In genomic region chr20:38875170-38875993, GRCh38 we compare ENCODE assay signal across 1 cellular context.
TF ChIP-seq lines count a peak whose summit lies in the region.

No MANE protein-coding gene starts in this region.

TF ChIP-seq in SK-N-SH, 30 proteins besides CTCF, POLR2A, EP300 and RAD21 (continued from another document):
- TF ChIP-seq ZBTB33 (IDR thresholded peaks at IDR 0.05; ENCODE audit: borderline replicate concordance, low read depth) = no peak
- TF ChIP-seq JUND (IDR thresholded peaks at IDR 0.05) = no peak
- no peak for TF ChIP-seq IRF3 (IDR thresholded peaks at IDR 0.05; ENCODE audit: low read depth, low read length)
- no peak for TF ChIP-seq MAX (IDR thresholded peaks at IDR 0.05; ENCODE audit: low read depth)
- TF ChIP-seq RCOR1 (IDR thresholded peaks at IDR 0.05; ENCODE audit: low read length) = peak; percentile 77
- peak; percentile 74 for TF ChIP-seq MXI1 (IDR thresholded peaks at IDR 0.05; ENCODE audit: low read depth, low read length)
- TF ChIP-seq RFX5 (IDR thresholded peaks at IDR 0.05; ENCODE audit: low read length) = peak; percentile 50; the same call in 1 of the 2 replicates
- no peak for TF ChIP-seq FOSL2 (IDR thresholded peaks at IDR 0.05; ENCODE audit: borderline replicate concordance, low read depth)
- no peak for TF ChIP-seq YY1 (IDR thresholded peaks at IDR 0.05; ENCODE audit: low read depth)
- TF ChIP-seq CHD2 (IDR thresholded peaks at IDR 0.05; ENCODE audit: low read length, partially characterized antibody) = peak; percentile 61
- no peak for TF ChIP-seq TAF1 (IDR thresholded peaks at IDR 0.05; ENCODE audit: borderline replicate concordance, low read depth, low read length)
- peak; percentile 40; the same call in 1 of the 2 replicates for TF ChIP-seq REST (IDR thresholded peaks at IDR 0.05; ENCODE audit: low read depth, low read length)
- no peak for TF ChIP-seq POLR2AphosphoS5 (IDR thresholded peaks at IDR 0.05; ENCODE audit: low read depth, low read length)
- peak; percentile 69 for TF ChIP-seq TCF12 (IDR thresholded peaks at IDR 0.05)
- no peak for TF ChIP-seq MEF2A (IDR thresholded peaks at IDR 0.05; ENCODE audit: borderline replicate concordance, low read depth)
